Comparison of ENCODE assay signal across 29 cellular contexts in the genomic region with DNA sequence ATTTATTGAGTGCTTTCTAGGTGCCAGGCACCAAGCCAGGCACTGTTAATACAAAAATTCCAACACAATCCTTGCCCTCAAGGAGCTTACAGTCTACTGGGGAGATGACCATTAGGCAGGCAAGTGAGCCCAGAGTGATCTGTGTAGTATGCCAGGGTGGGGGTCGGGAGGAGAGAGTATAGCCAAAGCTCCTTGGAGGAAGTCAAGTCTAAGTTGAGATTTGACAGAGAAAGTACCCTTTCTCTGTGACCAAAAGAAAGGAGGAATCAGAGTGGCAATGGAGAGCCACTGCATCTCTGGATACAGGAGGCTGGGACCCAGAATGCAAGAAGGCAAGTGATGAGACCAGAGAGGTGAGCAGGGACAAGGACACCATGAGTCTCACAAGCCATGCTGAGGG. TPM values are rescaled to one million over a fixed set of nuclear protein-coding genes. Genes with fewer than 3 reads are reported as not detected.
A peak's percentile ranks its signal among the peaks of the same experiment; 100 is the strongest.
DNase-seq lines count a peak whose midpoint lies in the region; ATAC-seq lines count a peak whose summit lies in the region.
"Had no signal": no experiment of that assay in that cellular context is flagged by ENCODE, and none has a peak within 500 bp of the region (broad histone marks: within the 10 kb centered on the region; RNA-seq: fewer than 3 reads in every experiment).

No MANE protein-coding gene starts in this region.

- no peak for ATAC-seq in naive thymus-derived CD8-positive, alpha-beta T cell
- ATAC-seq: mucosa of descending colon had no signal

- H3K4me3 Mint-ChIP-seq in activated naive CD8-positive, alpha-beta T cell treated with anti-CD3 and anti-CD28 coated beads for 36 hours: no peak overlapping the region
- no peak overlapping the region for H3K4me3 Mint-ChIP-seq in naive thymus-derived CD8-positive, alpha-beta T cell
- H3K4me3 Mint-ChIP-seq: CD4-positive, alpha-beta T cell; neural crest cell had no signal

- H3K27ac Mint-ChIP-seq in activated naive CD8-positive, alpha-beta T cell treated with anti-CD3 and anti-CD28 coated beads for 36 hours: peak overlapping the region; percentile 30
- peak overlapping the region in 7 of 10 donors; percentile 15 to 68 (median 36) for H3K27ac Mint-ChIP-seq in naive thymus-derived CD8-positive, alpha-beta T cell
- H3K27ac Mint-ChIP-seq: brain; CD4-positive, alpha-beta T cell had no signal

- H3K9me3 Mint-ChIP-seq in activated naive CD8-positive, alpha-beta T cell treated with anti-CD3 and anti-CD28 coated beads for 36 hours: no peaks in the 10 kb centered on the region
- no peaks in the 10 kb centered on the region for H3K9me3 Mint-ChIP-seq in naive thymus-derived CD8-positive, alpha-beta T cell
- H3K9me3 Mint-ChIP-seq: brain; CD4-positive, alpha-beta T cell; neural crest cell had no signal

- POLR2A ChIA-PET in naive thymus-derived CD8-positive, alpha-beta T cell (lab: Charles Lee): no interaction called here

- DNase-seq in activated CD4-positive, alpha-beta T cell treated with anti-CD3 and anti-CD28 coated beads for 1 hour: peak; percentile 1
- no peak for DNase-seq in activated CD4-positive, alpha-beta T cell treated with anti-CD3 and anti-CD28 coated beads, Interleukin-2, amount 50 U/mL, for 4 hours
- DNase-seq in AG20443 (ENCODE audit: low spot score) (peak; percentile 1), SW480 (ENCODE audit: low spot score) (no peak), A172 (ENCODE audit: low spot score) (no peak), NCI-H345 (lab: John Stamatoyannopoulos, UW) (no peak)
- DNase-seq in activated naive CD8-positive, alpha-beta T cell treated with anti-CD3 and anti-CD28 coated beads for 36 hours: no peak
- DNase-seq in naive thymus-derived CD8-positive, alpha-beta T cell: no peak
- DNase-seq: 8988T; activated gamma-delta T cell; CD4-positive, alpha-beta T cell; DMS153; foreskin fibroblast; GOT3; kidney; mucosa of descending colon; NCI-H1417; NCI-H2081; NCI-H446; RPMI8226; stimulated activated CD4-positive, alpha-beta T cell treated with anti-CD3 and anti-CD28 coated beads, Interleukin-12 subunit alpha, Interleukin-12 subunit beta, amount 100 ng/mL, for 4 hours; stimulated activated CD4-positive, alpha-beta T cell treated with anti-CD3 and anti-CD28 coated beads, Interleukin-4, amount 100 ng/mL, for 24 hours; stimulated activated naive CD4-positive, alpha-beta T cell treated with Interleukin-2 at 50 U/mL for 16 hours; T-helper 1 cell had no signal

- peaks cover 13% of the 10 kb centered on the region for H3K4me1 Mint-ChIP-seq in activated naive CD8-positive, alpha-beta T cell treated with anti-CD3 and anti-CD28 coated beads for 36 hours
- H3K4me1 Mint-ChIP-seq in naive thymus-derived CD8-positive, alpha-beta T cell: peaks cover 9 to 25% (median 16%) of the 10 kb centered on the region in 4 donors
- H3K4me1 Mint-ChIP-seq: brain had no signal

- H3K27me3 Mint-ChIP-seq in activated naive CD8-positive, alpha-beta T cell treated with anti-CD3 and anti-CD28 coated beads for 36 hours: no peaks in the 10 kb centered on the region
- H3K27me3 Mint-ChIP-seq in naive thymus-derived CD8-positive, alpha-beta T cell: no peaks in the 10 kb centered on the region
- H3K27me3 Mint-ChIP-seq: brain; CD4-positive, alpha-beta T cell had no signal

- peaks cover 20% of the 10 kb centered on the region for H3K36me3 Mint-ChIP-seq in activated naive CD8-positive, alpha-beta T cell treated with anti-CD3 and anti-CD28 coated beads for 36 hours
- peaks cover 0 to 51% (median 2%) of the 10 kb centered on the region in 3 donors for H3K36me3 Mint-ChIP-seq in naive thymus-derived CD8-positive, alpha-beta T cell

RNA-seq across cellular contexts. Expression of gene ANKRD53, which starts 7.5 kb away (rescaled TPM):
- total RNA-seq in activated naive CD8-positive, alpha-beta T cell treated with anti-CD3 and anti-CD28 coated beads for 36 hours: under 1 TPM; 0.21 to 0.38 TPM
- total RNA-seq in naive thymus-derived CD8-positive, alpha-beta T cell: 1 to 10 TPM; 1.3 to 1.6 TPM
- not detected for polyA plus RNA-seq in naive thymus-derived CD8-positive, alpha-beta T cell
- total RNA-seq in A172 (2014; rRNA removed; shearing (Covaris generic)): not detected in 2 replicates
- total RNA-seq: SK-MEL-5 had no signal

RNA-seq across cellular contexts. Expression of gene TEX261, which starts 8.7 kb away (rescaled TPM):
- 10 to 100 TPM; 81.6 to 87.2 TPM for total RNA-seq in activated naive CD8-positive, alpha-beta T cell treated with anti-CD3 and anti-CD28 coated beads for 36 hours
- 10 to 100 TPM; 58.1 to 63.1 TPM for total RNA-seq in naive thymus-derived CD8-positive, alpha-beta T cell
- polyA plus RNA-seq in naive thymus-derived CD8-positive, alpha-beta T cell: 10 to 100 TPM; 33.7 to 40.6 (median 39.9) TPM
- 41.4 and 49.5 TPM in 2 replicates for total RNA-seq in A172 (2014; rRNA removed; shearing (Covaris generic))

RNA-seq across cellular contexts. Expression of gene ATP6V1B1, which starts 50.3 kb away (rescaled TPM):
- not detected for total RNA-seq in activated naive CD8-positive, alpha-beta T cell treated with anti-CD3 and anti-CD28 coated beads for 36 hours
- not detected for total RNA-seq in naive thymus-derived CD8-positive, alpha-beta T cell
- polyA plus RNA-seq in naive thymus-derived CD8-positive, alpha-beta T cell: not detected
- total RNA-seq in A172 (2014; rRNA removed; shearing (Covaris generic)): 0.93 TPM in 1 of 2 replicates, not detected in the other
- total RNA-seq: CD4-positive, alpha-beta T cell; cerebellum; mucosa of descending colon; right atrium auricular region had no signal

Comparison
In these comparisons a context has a peak if more than half of its experiments do, and no peak if none do; other contexts are left out.
1. DNase-seq: peak in activated CD4-positive, alpha-beta T cell treated with anti-CD3 and anti-CD28 coated beads for 1 hour (single experiment) and AG20443 (single experiment); none in activated CD4-positive, alpha-beta T cell treated with anti-CD3 and anti-CD28 coated beads, Interleukin-2, amount 50 U/mL, for 4 hours (0 of 2), activated naive CD8-positive, alpha-beta T cell treated with anti-CD3 and anti-CD28 coated beads for 36 hours (single experiment), naive thymus-derived CD8-positive, alpha-beta T cell (0 of 10), SW480 (single experiment), A172 (single experiment) and NCI-H345 (single experiment).